In genomic region chr1:2786329-2787162, GRCh38 we compare ENCODE assay signal across 8 cellular contexts.
DNase-seq lines count a peak whose midpoint lies in the region; TF ChIP-seq lines count a peak whose summit lies in the region.

No MANE protein-coding gene starts in this region.

- no peaks in the 10 kb centered on the region for H3K36me3 ChIP-seq in neutrophil
- H3K36me3 ChIP-seq in tibial artery, result no peaks in the 10 kb centered on the region

- H3K9me3 ChIP-seq in neutrophil (peaks cover 4% of the 10 kb centered on the region), tibial artery (peaks cover 0 to 21% (median 15%) of the 10 kb centered on the region in 3 donors)

- H3K27ac ChIP-seq in coronary artery (no peak overlapping the region), neutrophil (no peak overlapping the region), tibial artery (no peak overlapping the region)

- DNase-seq in NCI-H2196 (lab: John Stamatoyannopoulos, UW; ENCODE audit: unreplicated experiment) (peak; percentile 45), NCI-H2196 treated with DMSO at 0.1 percent for 48 hours (lab: John Stamatoyannopoulos, UW; ENCODE audit: unreplicated experiment) (no peak), coronary artery (ENCODE audit: low spot score) (no peak), tibial artery (peak in 1 of 2 donors; percentile 71), GM03348 (ENCODE audit: low spot score) (no peak), DMS153 (lab: John Stamatoyannopoulos, UW) (no peak)
- DNase-seq in activated CD4-positive, alpha-beta T cell treated with anti-CD3 and anti-CD28 coated beads for 48 hours, result peak; percentile 82

- intact Hi-C loops in tibial artery (cut with DNase I; ENCODE audit: low total_unique reads), result loop anchor here (2.0 kb wide), 1 partner anchor 372 kb away; no protein-coding TSS in a partner anchor

- TF ChIP-seq CTCF in coronary artery (IDR thresholded peaks at IDR 0.05) (peak; percentile 51), neutrophil (IDR thresholded peaks at IDR 0.05) (peak; percentile 63), tibial artery (IDR thresholded peaks at IDR 0.05) (peak; percentile 54 to 60)

- H3K27me3 ChIP-seq in neutrophil, result peaks cover 49% of the 10 kb centered on the region
- peaks cover 0 to 65% of the 10 kb centered on the region in 2 donors for H3K27me3 ChIP-seq in tibial artery

- no peak overlapping the region for H3K4me3 ChIP-seq in coronary artery
- no peak overlapping the region for H3K4me3 ChIP-seq in neutrophil (ENCODE audit: low read depth in 1 of 2, low read length in 1 of 2)
- no peak overlapping the region for H3K4me3 ChIP-seq in tibial artery

- peaks cover 0 to 10% of the 10 kb centered on the region in 2 experiments for H3K4me1 ChIP-seq in neutrophil (ENCODE audit: control insufficient read depth in 1 of 2, insufficient read depth in 1 of 2, low read depth in 1 of 2, low read length in 1 of 2)
- peaks cover 0 to 6% (median 0%) of the 10 kb centered on the region in 4 donors for H3K4me1 ChIP-seq in tibial artery

Comparison
In these comparisons a context has a peak if more than half of its experiments do, and no peak if none do; other contexts are left out.
1. DNase-seq: peak in NCI-H2196 (single experiment) and activated CD4-positive, alpha-beta T cell treated with anti-CD3 and anti-CD28 coated beads for 48 hours (single experiment); none in NCI-H2196 treated with DMSO at 0.1 percent for 48 hours (single experiment), coronary artery (single experiment), GM03348 (single experiment) and DMS153 (single experiment).
2. Peak in every context shown above with its lines, with median percentiles within 50 percentile points of each other: CTCF ChIP-seq.